9 cellular contexts compared by ENCODE assay signal in genomic region chr2:110687775-110688484, GRCh38. TPM values are rescaled to one million over a fixed set of nuclear protein-coding genes. Genes with fewer than 3 reads are reported as not detected.
"Had no signal": no experiment of that assay in that cellular context is flagged by ENCODE, and none has a peak within 500 bp of the region (broad histone marks: within the 10 kb centered on the region; RNA-seq: fewer than 3 reads in every experiment).

No MANE protein-coding gene starts in this region.

RNA-seq across cellular contexts. Expression of gene ACOXL, which starts 44.4 kb away (rescaled TPM):
- total RNA-seq: dermis blood vessel endothelial cell; esophagus squamous epithelium; heart right ventricle; left ventricle myocardium inferior; mesenteric fat pad; myocyte; naive thymus-derived CD8-positive, alpha-beta T cell; occipital lobe had no signal
- polyA plus RNA-seq: heart right ventricle; immature natural killer cell; naive thymus-derived CD8-positive, alpha-beta T cell had no signal
